8 cellular contexts compared by ENCODE assay signal in genomic region chr6:111483736-111484654, GRCh38. TPM values are rescaled to one million over a fixed set of nuclear protein-coding genes. Genes with fewer than 3 reads are reported as not detected.
A peak's percentile ranks its signal among the peaks of the same experiment; 100 is the strongest.
DNase-seq lines count a peak whose midpoint lies in the region; ATAC-seq, FAIRE-seq and TF ChIP-seq lines count a peak whose summit lies in the region.

No MANE protein-coding gene starts in this region.

- no peak overlapping the region for H2AK5ac ChIP-seq in H1 (ENCODE audit: low read depth, low read length)
- H2AK5ac ChIP-seq in mesendoderm (ENCODE audit: low read length) = no peak overlapping the region

- H2AFZ ChIP-seq in H1 (ENCODE audit: low read length) = no peak overlapping the region

- FAIRE-seq in H1 (lab: Jason Lieb, UNC) = peak; percentile 19

- peak in 4 of 7 experiments; percentile 56 to 79 (median 73) for DNase-seq in CD8-positive, alpha-beta T cell
- DNase-seq in NCI-H774 (lab: John Stamatoyannopoulos, UW) (peak; percentile 98), H1 (ENCODE audit: low read depth in 1 of 2, low spot score in 2 of 2) (peak; percentile 51 to 81), mesendoderm (peak; percentile 96)
- peak; percentile 88 for DNase-seq in activated CD4-positive, alpha-beta memory T cell treated with anti-CD3 and anti-CD28 coated beads, Interleukin-2, amount 10 ng/mL, durations not matched to agents 7 days and 5 days
- peak; percentile 69 for DNase-seq in stimulated activated CD8-positive, alpha-beta memory T cell treated with anti-CD3 and anti-CD28 coated beads, Interleukin-12 subunit alpha, Interleukin-12 subunit beta, amount 100 ng/mL, for 24 hours (ENCODE audit: extremely low read depth)

- H3K4me2 ChIP-seq in H1 (ENCODE audit: insufficient read depth in 1 of 2, low read depth in 2 of 2, low read length in 2 of 2) = peak overlapping the region; percentile 96 to 97
- H3K4me2 ChIP-seq in mesendoderm (ENCODE audit: low read length) = peak overlapping the region; percentile 66

- H3K79me2 ChIP-seq in H1 (ENCODE audit: control insufficient read depth in 1 of 2, insufficient read depth in 2 of 2, low read length in 2 of 2) = peaks cover 5 to 48% of the 10 kb centered on the region in 2 experiments
- H3K79me2 ChIP-seq in mesendoderm (ENCODE audit: control insufficient read depth, insufficient read depth, low read length) = peaks cover 1% of the 10 kb centered on the region

- H3K36me3 Mint-ChIP-seq in CD8-positive, alpha-beta T cell = peaks cover 20% of the 10 kb centered on the region
- H3K36me3 Mint-ChIP-seq in activated CD4-positive, alpha-beta memory T cell treated with anti-CD3 and anti-CD28 coated beads, Interleukin-2, amount 10 ng/mL, durations not matched to agents 7 days and 5 days (ENCODE audit: low read depth) = peaks cover 14% of the 10 kb centered on the region

- H2BK15ac ChIP-seq in H1 (ENCODE audit: low read length) = no peak overlapping the region
- H2BK15ac ChIP-seq in mesendoderm (replicated peaks; ENCODE audit: low read depth) = no peak overlapping the region

- no peak; a peak in 1 of 4 replicates for TF ChIP-seq RAD21 in H1 (IDR thresholded peaks at IDR 0.05 in 1 of 2, conservative IDR thresholded peaks at IDR 0.05 in 1 of 2; ENCODE audit: low read depth in 2 of 2, low read length in 2 of 2)

- no peak overlapping the region for H3K14ac ChIP-seq in H1 (ENCODE audit: insufficient read length)

- peak overlapping the region; percentile 99 for H3K27ac Mint-ChIP-seq in CD8-positive, alpha-beta T cell
- H3K27ac Mint-ChIP-seq in activated CD4-positive, alpha-beta memory T cell treated with anti-CD3 and anti-CD28 coated beads, Interleukin-2, amount 10 ng/mL, durations not matched to agents 7 days and 5 days = peak overlapping the region; percentile 96

- H4K20me1 ChIP-seq in H1 (replicated peaks in 1 of 2; ENCODE audit: control insufficient read depth in 1 of 2, insufficient read depth in 2 of 2, low read length in 2 of 2) = peaks cover 13 to 14% of the 10 kb centered on the region in 2 experiments

- TF ChIP-seq POLR2A in H1 (IDR thresholded peaks at IDR 0.05; ENCODE audit: control extremely low read depth in 1 of 2, low read depth in 2 of 2, low read length in 2 of 2) = peak; percentile 73 to 86

- H3K4ac ChIP-seq in H1 (replicated peaks; ENCODE audit: insufficient read length, low read depth, low read length) (no peak overlapping the region), mesendoderm (ENCODE audit: low read depth, low read length) (peak overlapping the region; percentile 77)

- H3K18ac ChIP-seq in H1 (ENCODE audit: extremely low read depth, low read length) (peak overlapping the region; percentile 93; the same call in 1 of the 2 replicates), mesendoderm (ENCODE audit: low read length) (peak overlapping the region; percentile 79)

- peak overlapping the region; percentile 99 for H3K4me3 Mint-ChIP-seq in CD8-positive, alpha-beta T cell
- peak overlapping the region; percentile 95 for H3K4me3 Mint-ChIP-seq in activated CD4-positive, alpha-beta memory T cell treated with anti-CD3 and anti-CD28 coated beads, Interleukin-2, amount 10 ng/mL, durations not matched to agents 7 days and 5 days

- H3K4me1 Mint-ChIP-seq in CD8-positive, alpha-beta T cell (ENCODE audit: low read depth) = peaks cover 45% of the 10 kb centered on the region
- H3K4me1 Mint-ChIP-seq in activated CD4-positive, alpha-beta memory T cell treated with anti-CD3 and anti-CD28 coated beads, Interleukin-2, amount 10 ng/mL, durations not matched to agents 7 days and 5 days = peaks cover 59% of the 10 kb centered on the region

- CTCF ChIA-PET in CD8-positive, alpha-beta T cell (lab: Charles Lee) = interaction anchor here (1.0 to 1.5 kb wide), 4 partner anchors 122 to 559 kb away, joined by 3 to 6 read pairs (median 4); partner anchors contain the start of gene TRAF3IP2
- CTCF ChIA-PET in activated CD4-positive, alpha-beta memory T cell treated with anti-CD3 and anti-CD28 coated beads, Interleukin-2, amount 10 ng/mL, durations not matched to agents 7 days and 5 days (lab: Charles Lee) = interaction anchor here (0.6 to 3.3 kb wide), 5 partner anchors 82 to 679 kb away, joined by 3 to 33 read pairs (median 4); partner anchors contain the start of gene TRAF3IP2
- CTCF ChIA-PET in H1 (lab: Charles Lee; ENCODE audit: partially characterized antibody) = interaction anchor here (0.7 to 1.4 kb wide), 5 partner anchors 66 to 558 kb away, joined by 3 to 6 read pairs (median 3); no protein-coding TSS in a partner anchor

- H3K9ac ChIP-seq in H1 (replicated peaks in 1 of 4; ENCODE audit: extremely low read depth in 1 of 4, low read depth in 3 of 4, low read length in 3 of 4) (peak overlapping the region; percentile 77 to 94 (median 84)), mesendoderm (ENCODE audit: low read length) (peak overlapping the region; percentile 93)

- H2BK120ac ChIP-seq in H1 (replicated peaks; ENCODE audit: low read depth, low read length) (peak overlapping the region; percentile 67), mesendoderm (ENCODE audit: low read depth, low read length) (peak overlapping the region; percentile 46)

- peak; percentile 24 for ATAC-seq in CD8-positive, alpha-beta T cell
- ATAC-seq in GM19397 (IDR thresholded peaks at IDR 0.05; ENCODE audit: unreplicated experiment) (peak; percentile 64), HG03558 (IDR thresholded peaks at IDR 0.05; ENCODE audit: extremely low read depth, unreplicated experiment) (peak; percentile 24)

- H2BK20ac ChIP-seq in H1 (ENCODE audit: low read length) = no peak overlapping the region

- H3K79me1 ChIP-seq in H1 (ENCODE audit: low read depth, low read length) = peaks cover 3% of the 10 kb centered on the region
- peaks cover 7% of the 10 kb centered on the region for H3K79me1 ChIP-seq in mesendoderm (ENCODE audit: low read length)

- peaks cover 9% of the 10 kb centered on the region for H3K23me2 ChIP-seq in H1 (ENCODE audit: low read depth, low read length)

- peak overlapping the region; percentile 98; the same call in 1 of the 2 replicates for H4K8ac ChIP-seq in H1 (ENCODE audit: extremely low read depth, insufficient read depth, low read length)
- no peak overlapping the region for H4K8ac ChIP-seq in mesendoderm (ENCODE audit: low read depth, low read length)

- H4K5ac ChIP-seq in H1 (ENCODE audit: insufficient read length, low read depth, low read length) = peak overlapping the region; percentile 60
- H4K5ac ChIP-seq in mesendoderm (ENCODE audit: low read length) = no peak overlapping the region

- intact Hi-C loops in CD8-positive, alpha-beta T cell (cut with DNase I, micrococcal nuclease) = loop anchor here (1.0 to 10.0 kb wide), 13 partner anchors 83 to 669 kb away; partner anchors contain the start of genes AMD1 (in 2 of the 2), FAM229B (in 2 of the 2), TUBE1 (in 2 of the 2) and CDK19 (in 1 of the 2)

- H3K27me3 Mint-ChIP-seq in CD8-positive, alpha-beta T cell (ENCODE audit: low read depth) = no peaks in the 10 kb centered on the region
- no peaks in the 10 kb centered on the region for H3K27me3 Mint-ChIP-seq in activated CD4-positive, alpha-beta memory T cell treated with anti-CD3 and anti-CD28 coated beads, Interleukin-2, amount 10 ng/mL, durations not matched to agents 7 days and 5 days

- no peak for TF ChIP-seq CTCF in CD8-positive, alpha-beta T cell (IDR thresholded peaks at IDR 0.05)
- no peak for TF ChIP-seq CTCF in H1 (IDR thresholded peaks at IDR 0.05; ENCODE audit: control extremely low read depth in 1 of 3, insufficient read depth in 1 of 3, low read depth in 1 of 3, low read length in 3 of 3)

- peak overlapping the region; percentile 12; the same call in 1 of the 2 replicates for H2BK12ac ChIP-seq in H1 (ENCODE audit: low read depth, low read length)

- no peak for TF ChIP-seq EP300 in H1 (IDR thresholded peaks at IDR 0.05; ENCODE audit: borderline replicate concordance in 1 of 2, low read depth in 2 of 2, low read length in 2 of 2)

- no peaks in the 10 kb centered on the region for H3K9me3 ChIP-seq in CD8-positive, alpha-beta T cell (ENCODE audit: low read length)
- no peaks in the 10 kb centered on the region; a peak in 1 of 4 replicates for H3K9me3 ChIP-seq in H1 (ENCODE audit: insufficient read depth in 2 of 2, low read depth in 1 of 2, low read length in 1 of 2)

- no peaks in the 10 kb centered on the region for H3K36me3 ChIP-seq in CD8-positive, alpha-beta T cell (ENCODE audit: insufficient read depth, low read length)
- H3K36me3 ChIP-seq in H1 (ENCODE audit: control insufficient read depth in 2 of 4, insufficient read depth in 4 of 4, low read length in 3 of 4) (peaks cover 0 to 6% (median 4%) of the 10 kb centered on the region in 4 experiments; a peak in 5 of 8 replicates), mesendoderm (ENCODE audit: control insufficient read depth, insufficient read depth, low read length) (no peaks in the 10 kb centered on the region)

- H2BK5ac ChIP-seq in H1 (ENCODE audit: low read depth, low read length) = peak overlapping the region; percentile 98
- H2BK5ac ChIP-seq in mesendoderm (ENCODE audit: low read length) = peak overlapping the region; percentile 67

- H4K91ac ChIP-seq in H1 (replicated peaks; ENCODE audit: insufficient read length, low read length) = peak overlapping the region; percentile 93

- H3K9me3 Mint-ChIP-seq in CD8-positive, alpha-beta T cell = no peaks in the 10 kb centered on the region
- H3K9me3 Mint-ChIP-seq in activated CD4-positive, alpha-beta memory T cell treated with anti-CD3 and anti-CD28 coated beads, Interleukin-2, amount 10 ng/mL, durations not matched to agents 7 days and 5 days = no peaks in the 10 kb centered on the region

- H3K56ac ChIP-seq in H1 (replicated peaks; ENCODE audit: insufficient read length, low read depth, low read length) = peak overlapping the region; percentile 96
- H3K56ac ChIP-seq in mesendoderm (ENCODE audit: low read length) = peak overlapping the region; percentile 98

- peak overlapping the region; percentile 89 for H3K27ac ChIP-seq in CD8-positive, alpha-beta T cell (ENCODE audit: low read depth, low read length)
- H3K27ac ChIP-seq in H1 (ENCODE audit: low read depth, low read length) = peak overlapping the region; percentile 89
- H3K27ac ChIP-seq in mesendoderm (ENCODE audit: low read depth, low read length) = peak overlapping the region; percentile 100

- no peaks in the 10 kb centered on the region for H3K27me3 ChIP-seq in CD8-positive, alpha-beta T cell (ENCODE audit: insufficient read depth, low read length)
- H3K27me3 ChIP-seq in H1 (replicated peaks in 1 of 4; ENCODE audit: control insufficient read depth in 3 of 4, extremely low read depth in 1 of 4, insufficient read depth in 3 of 4, low read length in 3 of 4) (peaks cover 13 to 30% (median 22%) of the 10 kb centered on the region in 4 experiments), mesendoderm (ENCODE audit: insufficient read depth, low read length, poor library complexity) (peaks cover 2% of the 10 kb centered on the region)

- H3K4me1 ChIP-seq in CD8-positive, alpha-beta T cell (ENCODE audit: insufficient read depth, low read length) = peaks cover 12% of the 10 kb centered on the region
- peaks cover 0 to 4% (median 2%) of the 10 kb centered on the region in 4 experiments; a peak in 3 of 7 replicates for H3K4me1 ChIP-seq in H1 (replicated peaks in 1 of 4; ENCODE audit: control insufficient read depth in 3 of 4, insufficient read depth in 4 of 4, low read length in 3 of 4)
- H3K4me1 ChIP-seq in mesendoderm (ENCODE audit: control insufficient read depth, low read depth, low read length) = peaks cover 4% of the 10 kb centered on the region

- peak overlapping the region; percentile 92 for H3K4me3 ChIP-seq in CD8-positive, alpha-beta T cell (ENCODE audit: low read depth, low read length)
- H3K4me3 ChIP-seq in H1 (ENCODE audit: extremely low read depth in 1 of 4, insufficient read depth in 2 of 4, low read depth in 3 of 4, low read length in 4 of 4) = peak overlapping the region; percentile 72 to 88 (median 84)
- H3K4me3 ChIP-seq in mesendoderm (ENCODE audit: low read length) = peak overlapping the region; percentile 88

- POLR2A ChIA-PET in CD8-positive, alpha-beta T cell (lab: Charles Lee) = interaction anchor here (0.8 to 3.6 kb wide), 9 partner anchors 12 to 668 kb away, joined by 3 to 37 read pairs (median 3); partner anchors contain the start of genes CDK19 and TRAF3IP2
- POLR2A ChIA-PET in activated CD4-positive, alpha-beta memory T cell treated with anti-CD3 and anti-CD28 coated beads, Interleukin-2, amount 10 ng/mL, durations not matched to agents 7 days and 5 days (lab: Charles Lee) = interaction anchor here (0.6 to 5.5 kb wide), 29 partner anchors 11 to 668 kb away, joined by 3 to 80 read pairs (median 4); partner anchors contain the start of genes AMD1, CDK19, FAM229B and TRAF3IP2
- POLR2A ChIA-PET in H1 (lab: Charles Lee; ENCODE audit: partially characterized antibody) = interaction anchor here (0.6 to 2.4 kb wide), 33 partner anchors 8 to 669 kb away, joined by 3 to 8 read pairs (median 4); partner anchors contain the start of genes CDK19, FYN and TRAF3IP2

- H3K23ac ChIP-seq in H1 (ENCODE audit: insufficient read length) = no peak overlapping the region
- no peak overlapping the region for H3K23ac ChIP-seq in mesendoderm (ENCODE audit: low read length)

- WGBS in H1 (ENCODE audit: extremely low coverage in 1 of 2, insufficient coverage in 1 of 2, insufficient read length in 1 of 2, insufficient replicate concordance in 2 of 2, low coverage in 1 of 2, low lambda C conversion rate in 2 of 2, missing lambda C conversion rate in 1 of 2), 2 experiments = 2% methylated on average over 33 of the region's 67 CpGs; no CpG with 5 or more reads in 1 of the 2 experiments
- WGBS in mesendoderm (ENCODE audit: extremely low coverage, insufficient coverage, low lambda C conversion rate) = no CpG with 5 or more reads among the region's 67 CpGs

RNA-seq across cellular contexts. Expression of gene REV3L, which starts 1.0 kb away (rescaled TPM):
- total RNA-seq in CD8-positive, alpha-beta T cell = 10 to 100 TPM; 18.1 to 20.7 TPM
- 10 to 100 TPM; 19.8 to 22.9 TPM for total RNA-seq in activated CD4-positive, alpha-beta memory T cell treated with anti-CD3 and anti-CD28 coated beads, Interleukin-2, amount 10 ng/mL, durations not matched to agents 7 days and 5 days
- total RNA-seq in H1 (2021; fragmentation: NEBNext Ultra II Directional; extraction: Animal tissue kit (Norgen Biotek cat#: 25700)) = 5.0 and 6.6 TPM in 2 replicates
- 1.1 and 2.1 TPM in 2 replicates for polyA plus RNA-seq in H1 (2011; rRNA removed)
- polyA plus RNA-seq in H1 (2011; cell fraction: cytosol; rRNA removed) = 2.8 TPM
- polyA plus RNA-seq in H1 (2011; cell fraction: nucleus; rRNA removed) = 3.3 TPM
- 1.8 to 3.4 TPM (median 2.1 TPM) in 4 replicates for polyA plus RNA-seq in H1 (2012, experiment 1 of 2)
- 0.17 TPM for polyA plus RNA-seq in H1 (2012, experiment 2 of 2)
- polyA plus RNA-seq in H1 (2013, experiment 1 of 2) = 2.8 TPM
- 2.5 TPM for polyA plus RNA-seq in H1 (2013, experiment 2 of 2)
- 9.4 and 12.6 TPM in 2 replicates for polyA minus RNA-seq in H1 (2011; rRNA and poly(A)+ RNA removed)
- 4.6 TPM for polyA minus RNA-seq in H1 (2011; cell fraction: cytosol; rRNA and poly(A)+ RNA removed)
- polyA minus RNA-seq in H1 (2011; cell fraction: nucleus; rRNA and poly(A)+ RNA removed) = 27.3 TPM
- polyA plus RNA-seq in mesendoderm (2013, experiment 1 of 2) = 3.5 TPM
- polyA plus RNA-seq in mesendoderm (2013, experiment 2 of 2) = 2.2 TPM

Comparison
In these comparisons a context has a peak if more than half of its experiments do, and no peak if none do; other contexts are left out.
1. Peak in every context shown above with its lines: DNase-seq, ATAC-seq, H3K4me3 ChIP-seq and H3K27ac ChIP-seq.